ENCODE assay signal across 14 cellular contexts in the genomic region with DNA sequence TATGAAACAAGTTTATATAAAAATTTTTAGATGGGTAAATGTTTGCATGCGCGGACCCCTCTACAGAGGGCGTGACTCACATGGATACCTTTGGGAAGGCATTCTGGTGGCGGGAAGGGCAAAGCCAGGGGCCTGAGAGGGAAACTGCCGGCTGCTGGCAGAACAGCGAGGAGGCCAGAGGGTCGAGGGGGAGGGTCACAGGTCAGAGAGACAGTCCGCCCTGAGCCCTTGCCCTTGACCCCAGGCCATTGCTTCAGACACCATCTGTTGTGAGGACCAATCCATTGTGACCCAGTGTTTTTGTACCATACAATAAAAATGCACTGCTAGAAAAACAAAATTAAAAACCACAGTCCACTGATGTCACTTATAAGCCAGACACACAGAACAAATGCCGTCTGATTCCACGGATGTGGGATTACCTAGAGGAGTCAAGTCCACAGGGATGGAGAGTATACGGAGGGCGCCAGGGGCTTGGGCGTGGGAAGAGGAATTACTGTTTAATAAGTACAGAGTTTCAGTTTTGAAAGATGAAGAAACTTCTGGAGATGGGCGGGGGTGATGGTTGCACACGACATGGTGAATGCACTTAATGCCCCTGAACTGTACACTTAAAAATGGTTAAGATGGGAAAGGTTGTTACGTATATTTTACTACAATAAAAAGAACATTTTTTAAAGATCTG. TPM values are rescaled to one million over a fixed set of nuclear protein-coding genes. Genes with fewer than 3 reads are reported as not detected.
DNase-seq lines count a peak whose midpoint lies in the region; ATAC-seq and TF ChIP-seq lines count a peak whose summit lies in the region.
"Had no signal": no experiment of that assay in that cellular context is flagged by ENCODE, and none has a peak within 500 bp of the region (broad histone marks: within the 10 kb centered on the region; RNA-seq: fewer than 3 reads in every experiment).

No MANE protein-coding gene starts in this region.

- peak overlapping the region; percentile 50 to 86 for H3K4me3 Mint-ChIP-seq in CD14-positive monocyte
- peak overlapping the region; percentile 62 for H3K4me3 Mint-ChIP-seq in activated naive CD8-positive, alpha-beta T cell treated with anti-CD3 and anti-CD28 coated beads, Interleukin-2, amount 10 ng/mL, durations not matched to agents 7 days and 5 days
- H3K4me3 Mint-ChIP-seq in natural killer cell treated with Interleukin-12 subunit alpha and Interleukin-12 subunit beta and Interleukin-15 and Interleukin-18, amount 100 ng/mL, for 72 hours = peak overlapping the region; percentile 74
- H3K4me3 Mint-ChIP-seq: HFFc6 had no signal

- no peak overlapping the region for H3K4me2 ChIP-seq in GM23248 (ENCODE audit: unreplicated experiment)

- H3K27ac ChIP-seq in GM23248 = no peak overlapping the region
- no peak overlapping the region for H3K27ac ChIP-seq in thyroid gland
- no peak overlapping the region for H3K27ac ChIP-seq in esophagus squamous epithelium
- H3K27ac ChIP-seq: epithelial cell of prostate had no signal

- no peaks in the 10 kb centered on the region for H3F3A ChIP-seq in GM23248 (ENCODE audit: insufficient read depth)

- POLR2A ChIA-PET in activated naive CD8-positive, alpha-beta T cell treated with anti-CD3 and anti-CD28 coated beads, Interleukin-2, amount 10 ng/mL, durations not matched to agents 7 days and 5 days (lab: Charles Lee) = no interaction called here

- no peaks in the 10 kb centered on the region for H3K9me3 ChIP-seq in GM23248 (ENCODE audit: low read depth)
- H3K9me3 ChIP-seq in thyroid gland = no peaks in the 10 kb centered on the region
- no peaks in the 10 kb centered on the region for H3K9me3 ChIP-seq in esophagus squamous epithelium

- peaks cover 63 to 83% (median 69%) of the 10 kb centered on the region in 3 donors for H3K27me3 Mint-ChIP-seq in CD14-positive monocyte (ENCODE audit: low read depth in 3 of 3)
- H3K27me3 Mint-ChIP-seq in activated naive CD8-positive, alpha-beta T cell treated with anti-CD3 and anti-CD28 coated beads, Interleukin-2, amount 10 ng/mL, durations not matched to agents 7 days and 5 days = peaks cover 69% of the 10 kb centered on the region
- peaks cover 43 to 71% of the 10 kb centered on the region in 2 donors for H3K27me3 Mint-ChIP-seq in natural killer cell treated with Interleukin-12 subunit alpha and Interleukin-12 subunit beta and Interleukin-15 and Interleukin-18, amount 100 ng/mL, for 72 hours

- H3K27me3 ChIP-seq in GM23248 (replicated peaks; ENCODE audit: insufficient read depth) (peaks cover 59% of the 10 kb centered on the region), thyroid gland (no peaks in the 10 kb centered on the region), esophagus squamous epithelium (peaks cover 0 to 97% (median 11%) of the 10 kb centered on the region in 4 donors)

- H3K4me3 ChIP-seq in GM23248 = peak overlapping the region; percentile 21; the same call in 1 of the 2 replicates
- no peak overlapping the region for H3K4me3 ChIP-seq in thyroid gland (replicated peaks in 1 of 3)
- peak overlapping the region in 2 of 4 donors; percentile 65 to 71 for H3K4me3 ChIP-seq in esophagus squamous epithelium

- H3K9me3 Mint-ChIP-seq in CD14-positive monocyte = peaks cover 0 to 28% (median 14%) of the 10 kb centered on the region in 7 donors
- peaks cover 3% of the 10 kb centered on the region for H3K9me3 Mint-ChIP-seq in activated naive CD8-positive, alpha-beta T cell treated with anti-CD3 and anti-CD28 coated beads, Interleukin-2, amount 10 ng/mL, durations not matched to agents 7 days and 5 days
- no peaks in the 10 kb centered on the region for H3K9me3 Mint-ChIP-seq in natural killer cell treated with Interleukin-12 subunit alpha and Interleukin-12 subunit beta and Interleukin-15 and Interleukin-18, amount 100 ng/mL, for 72 hours
- H3K9me3 Mint-ChIP-seq: HFFc6 had no signal

- peaks cover 11% of the 10 kb centered on the region for H3K4me1 Mint-ChIP-seq in CD14-positive monocyte
- H3K4me1 Mint-ChIP-seq in activated naive CD8-positive, alpha-beta T cell treated with anti-CD3 and anti-CD28 coated beads, Interleukin-2, amount 10 ng/mL, durations not matched to agents 7 days and 5 days = peaks cover 12% of the 10 kb centered on the region
- H3K4me1 Mint-ChIP-seq in natural killer cell treated with Interleukin-12 subunit alpha and Interleukin-12 subunit beta and Interleukin-15 and Interleukin-18, amount 100 ng/mL, for 72 hours (ENCODE audit: low read depth in 2 of 2) = peaks cover 12 to 15% of the 10 kb centered on the region in 2 donors

- H3K9ac ChIP-seq in GM23248 = no peak overlapping the region

- TF ChIP-seq POLR2A in thyroid gland (IDR thresholded peaks at IDR 0.05) (no peak), esophagus squamous epithelium (IDR thresholded peaks at IDR 0.05) (no peak)

- no peaks in the 10 kb centered on the region for H3K36me3 ChIP-seq in GM23248 (ENCODE audit: low read depth)
- H3K36me3 ChIP-seq in thyroid gland = no peaks in the 10 kb centered on the region
- H3K36me3 ChIP-seq in esophagus squamous epithelium = no peaks in the 10 kb centered on the region

- no peaks in the 10 kb centered on the region for H3K79me2 ChIP-seq in GM23248 (ENCODE audit: insufficient read depth)

- in situ Hi-C loops in GM23248 (cut with MboI) = no loop called here

- intact Hi-C loops in CD14-positive monocyte (cut with micrococcal nuclease) = no loop called here
- intact Hi-C loops in thyroid gland (cut with DNase I) = no loop called here
- intact Hi-C loops in esophagus squamous epithelium (cut with DNase I) = no loop called here

- no peaks in the 10 kb centered on the region for H3K4me1 ChIP-seq in GM23248 (ENCODE audit: insufficient read depth)
- H3K4me1 ChIP-seq in thyroid gland = peaks cover 9 to 14% of the 10 kb centered on the region in 2 donors
- H3K4me1 ChIP-seq in esophagus squamous epithelium = peaks cover 11 to 41% (median 18%) of the 10 kb centered on the region in 3 donors

- ATAC-seq in activated naive CD8-positive, alpha-beta T cell treated with anti-CD3 and anti-CD28 coated beads, Interleukin-2, amount 10 ng/mL, durations not matched to agents 7 days and 5 days (ENCODE audit: low read depth) = no peak
- no peak for ATAC-seq in natural killer cell treated with Interleukin-12 subunit alpha and Interleukin-12 subunit beta and Interleukin-15 and Interleukin-18, amount 100 ng/mL, for 72 hours
- ATAC-seq in HG03039 (IDR thresholded peaks at IDR 0.05; ENCODE audit: unreplicated experiment) = no peak

- DNase-seq in CD14-positive monocyte (ENCODE audit: low spot score) = no peak
- no peak for DNase-seq in GM23248
- no peak for DNase-seq in activated naive CD8-positive, alpha-beta T cell treated with anti-CD3 and anti-CD28 coated beads, Interleukin-2, amount 10 ng/mL, durations not matched to agents 7 days and 5 days
- no peak for DNase-seq in natural killer cell treated with Interleukin-12 subunit alpha and Interleukin-12 subunit beta and Interleukin-15 and Interleukin-18, amount 100 ng/mL, for 72 hours (ENCODE audit: low spot score)
- DNase-seq in thyroid gland = no peak
- no peak for DNase-seq in esophagus squamous epithelium (lab: John Stamatoyannopoulos, UW)
- no peak for DNase-seq in activated CD8-positive, alpha-beta memory T cell treated with anti-CD3 and anti-CD28 coated beads, Interleukin-2, amount 50 U/mL, for 48 hours
- DNase-seq: activated naive CD4-positive, alpha-beta T cell treated with Interleukin-2 at 50 U/mL for 16 hours; DND-41; HFFc6; NCI-H2227 treated with DMSO at 0.1 percent for 48 hours had no signal

- no peak overlapping the region for H3K27ac Mint-ChIP-seq in CD14-positive monocyte
- peak overlapping the region; percentile 59 for H3K27ac Mint-ChIP-seq in activated naive CD8-positive, alpha-beta T cell treated with anti-CD3 and anti-CD28 coated beads, Interleukin-2, amount 10 ng/mL, durations not matched to agents 7 days and 5 days
- H3K27ac Mint-ChIP-seq in natural killer cell treated with Interleukin-12 subunit alpha and Interleukin-12 subunit beta and Interleukin-15 and Interleukin-18, amount 100 ng/mL, for 72 hours = no peak overlapping the region
- H3K27ac Mint-ChIP-seq: HFFc6 had no signal

- 9 to 10% methylated on average over 16 of the region's 16 CpGs for WGBS in GM23248 (ENCODE audit: low coverage in 1 of 2, low lambda C conversion rate in 2 of 2, missing lambda C conversion rate in 2 of 2), 2 experiments
- WGBS in thyroid gland, 2 donors = 40 to 45% methylated on average over 16 of the region's 16 CpGs
- 33% methylated on average over 16 of the region's 16 CpGs for WGBS in esophagus squamous epithelium, 2 donors

- H2AFZ ChIP-seq in GM23248 = peak overlapping the region; percentile 59; the same call in 1 of the 2 replicates

- peaks cover 4 to 10% of the 10 kb centered on the region in 2 donors for H3K36me3 Mint-ChIP-seq in CD14-positive monocyte
- H3K36me3 Mint-ChIP-seq in activated naive CD8-positive, alpha-beta T cell treated with anti-CD3 and anti-CD28 coated beads, Interleukin-2, amount 10 ng/mL, durations not matched to agents 7 days and 5 days = no peaks in the 10 kb centered on the region
- peaks cover 6% of the 10 kb centered on the region for H3K36me3 Mint-ChIP-seq in natural killer cell treated with Interleukin-12 subunit alpha and Interleukin-12 subunit beta and Interleukin-15 and Interleukin-18, amount 100 ng/mL, for 72 hours

- TF ChIP-seq CTCF in CD14-positive monocyte (IDR thresholded peaks at IDR 0.05) (no peak), thyroid gland (IDR thresholded peaks at IDR 0.05) (no peak), esophagus squamous epithelium (IDR thresholded peaks at IDR 0.05) (no peak)

- H3K9me2 ChIP-seq in GM23248 (ENCODE audit: insufficient read depth) = no peaks in the 10 kb centered on the region

- no peaks in the 10 kb centered on the region; the same call in 1 of the 2 replicates for H4K20me1 ChIP-seq in GM23248 (ENCODE audit: insufficient read depth)

RNA-seq across cellular contexts. Expression of a gene that starts 11.9 kb away (rescaled TPM):
- polyA plus RNA-seq in CD14-positive monocyte = not detected
- not detected in 2 replicates for total RNA-seq in GM23248 (2014; rRNA removed; shearing (Covaris generic))
- not detected in 2 replicates for polyA plus RNA-seq in GM23248 (2016; fragmentation: Nextera tagmentation; extraction: Ambion mirVana)
- total RNA-seq in activated naive CD8-positive, alpha-beta T cell treated with anti-CD3 and anti-CD28 coated beads, Interleukin-2, amount 10 ng/mL, durations not matched to agents 7 days and 5 days = not detected
- total RNA-seq in natural killer cell treated with Interleukin-12 subunit alpha and Interleukin-12 subunit beta and Interleukin-15 and Interleukin-18, amount 100 ng/mL, for 72 hours = not detected
- 10 to 100 TPM; 12.9 to 77.1 (median 34.3) TPM for total RNA-seq in thyroid gland
- total RNA-seq in esophagus squamous epithelium = 10 to 100 TPM in 1 of 4 donors, 1 to 10 TPM in 2, under 1 TPM in 1; 0.75 to 27.7 (median 4.1) TPM
- total RNA-seq: HFFc6; T-helper 1 cell treated with Interleukin-12 subunit alpha and Interleukin-12 subunit beta and Interleukin-4 antibody, amounts not matched to agents 30 ng/mL and 1 ng/mL, for 36 hours had no signal
